Comparison of ENCODE assay signal across 19 cellular contexts in genomic region chr15:74398183-74398582, GRCh38. TPM values are rescaled to one million over a fixed set of nuclear protein-coding genes. Genes with fewer than 3 reads are reported as not detected.
A peak's percentile ranks its signal among the peaks of the same experiment; 100 is the strongest.
DNase-seq lines count a peak whose midpoint lies in the region; ATAC-seq and TF ChIP-seq lines count a peak whose summit lies in the region.
"Had no signal": no experiment of that assay in that cellular context is flagged by ENCODE, and none has a peak within 500 bp of the region (broad histone marks: within the 10 kb centered on the region; RNA-seq: fewer than 3 reads in every experiment).

No MANE protein-coding gene starts in this region.

- H3K4me3 Mint-ChIP-seq in activated CD4-positive, alpha-beta T cell treated with anti-CD3 and anti-CD28 coated beads for 36 hours: no peak overlapping the region
- H3K4me3 Mint-ChIP-seq in HFFc6: peak overlapping the region; percentile 26
- H3K4me3 Mint-ChIP-seq in activated T-helper 2 cell treated with anti-CD3 and anti-CD28 coated beads, Interferon-gamma antibody, Interleukin-2, Interleukin-4, amounts not matched to agents 10 μg/mL and 5 μg/mL and 100 μg/mL, durations not matched to agents 14 hours and 24 hours and 36 hours (ENCODE audit: low read depth): no peak overlapping the region
- H3K4me3 Mint-ChIP-seq in neural progenitor cell: peak overlapping the region; percentile 12
- H3K4me3 Mint-ChIP-seq in WTC11: no peak overlapping the region

- no peaks in the 10 kb centered on the region for H3K9me3 ChIP-seq in neural progenitor cell (ENCODE audit: low read depth)
- H3K9me3 ChIP-seq: neutrophil, sigmoid colon, stomach, vagina had no signal

- no peaks in the 10 kb centered on the region for H3F3A ChIP-seq in neural progenitor cell (ENCODE audit: low read depth)

- ATAC-seq in activated CD4-positive, alpha-beta T cell treated with anti-CD3 and anti-CD28 coated beads for 36 hours: no peak
- no peak for ATAC-seq in WTC11

- H3K27ac Mint-ChIP-seq in activated CD4-positive, alpha-beta T cell treated with anti-CD3 and anti-CD28 coated beads for 36 hours: peak overlapping the region; percentile 98
- peak overlapping the region; percentile 92 for H3K27ac Mint-ChIP-seq in HFFc6
- H3K27ac Mint-ChIP-seq in activated T-helper 2 cell treated with anti-CD3 and anti-CD28 coated beads, Interferon-gamma antibody, Interleukin-2, Interleukin-4, amounts not matched to agents 10 μg/mL and 5 μg/mL and 100 μg/mL, durations not matched to agents 14 hours and 24 hours and 36 hours: peak overlapping the region; percentile 98
- no peak overlapping the region for H3K27ac Mint-ChIP-seq in neural progenitor cell
- no peak overlapping the region for H3K27ac Mint-ChIP-seq in WTC11

- H3K27me3 Mint-ChIP-seq in activated CD4-positive, alpha-beta T cell treated with anti-CD3 and anti-CD28 coated beads for 36 hours: no peaks in the 10 kb centered on the region
- H3K27me3 Mint-ChIP-seq in HFFc6 (ENCODE audit: insufficient read depth) (peaks cover 5% of the 10 kb centered on the region), neural progenitor cell (ENCODE audit: insufficient read depth, low read depth) (peaks cover 19% of the 10 kb centered on the region), WTC11 (ENCODE audit: low read depth) (peaks cover 5% of the 10 kb centered on the region; the same call in 1 of the 2 replicates)
- no peaks in the 10 kb centered on the region for H3K27me3 Mint-ChIP-seq in activated T-helper 2 cell treated with anti-CD3 and anti-CD28 coated beads, Interferon-gamma antibody, Interleukin-2, Interleukin-4, amounts not matched to agents 10 μg/mL and 5 μg/mL and 100 μg/mL, durations not matched to agents 14 hours and 24 hours and 36 hours (ENCODE audit: low read depth)

- H3K4me3 ChIP-seq in neural progenitor cell: no peak overlapping the region
- H3K4me3 ChIP-seq: lung, sigmoid colon, stomach, vagina had no signal

- H3K9ac ChIP-seq in neural progenitor cell: no peak overlapping the region

- DNase-seq in activated CD4-positive, alpha-beta T cell treated with anti-CD3 and anti-CD28 coated beads for 36 hours: no peak
- DNase-seq in activated CD4-positive, alpha-beta T cell treated with anti-CD3 and anti-CD28 coated beads for 48 hours: no peak
- DNase-seq in HFFc6 (no peak), neural progenitor cell (ENCODE audit: low spot score) (no peak), WTC11 (ENCODE audit: low spot score) (no peak), EL (no peak), NCI-H128 (lab: John Stamatoyannopoulos, UW; ENCODE audit: unreplicated experiment) (no peak)
- DNase-seq in activated T-helper 2 cell treated with anti-CD3 and anti-CD28 coated beads, Interferon-gamma antibody, Interleukin-2, Interleukin-4, amounts not matched to agents 10 μg/mL and 5 μg/mL and 100 μg/mL, durations not matched to agents 14 hours and 24 hours and 36 hours (ENCODE audit: low spot score): no peak
- DNase-seq: activated CD4-positive, CD25-positive, alpha-beta regulatory T cell treated with anti-CD3 and anti-CD28 coated beads, Interleukin-2, amount 50 U/mL, for 72 hours; activated gamma-delta T cell; effector CD8-positive, alpha-beta T cell; GF-D8; NCI-H146; NCI-H446 treated with DMSO at 0.1 percent for 48 hours; sigmoid colon; stomach had no signal

- intact Hi-C loops in activated CD4-positive, alpha-beta T cell treated with anti-CD3 and anti-CD28 coated beads for 36 hours (cut with DNase I, micrococcal nuclease): no loop called here
- intact Hi-C loops in activated T-helper 2 cell treated with anti-CD3 and anti-CD28 coated beads, Interferon-gamma antibody, Interleukin-2, Interleukin-4, amounts not matched to agents 10 μg/mL and 5 μg/mL and 100 μg/mL, durations not matched to agents 14 hours and 24 hours and 36 hours (cut with micrococcal nuclease): no loop called here

- H3K27me3 ChIP-seq in neural progenitor cell: no peaks in the 10 kb centered on the region
- H3K27me3 ChIP-seq: vagina had no signal

- no peaks in the 10 kb centered on the region for H3K79me2 ChIP-seq in neural progenitor cell (ENCODE audit: low read depth)

- H3K4me1 ChIP-seq in neural progenitor cell: no peaks in the 10 kb centered on the region
- H3K4me1 ChIP-seq: sigmoid colon, vagina had no signal

- H4K20me1 ChIP-seq in neural progenitor cell (ENCODE audit: low read depth): no peaks in the 10 kb centered on the region

- no peaks in the 10 kb centered on the region for H3K36me3 ChIP-seq in neural progenitor cell
- H3K36me3 ChIP-seq: neutrophil, sigmoid colon, stomach, vagina had no signal

- no peak overlapping the region for H2AFZ ChIP-seq in neural progenitor cell (replicated peaks)

- H3K27ac ChIP-seq in neural progenitor cell: no peak overlapping the region
- H3K27ac ChIP-seq: neutrophil, sigmoid colon, vagina had no signal

- H3K4me2 ChIP-seq in neural progenitor cell: no peak overlapping the region

- POLR2A ChIA-PET in activated CD4-positive, alpha-beta T cell treated with anti-CD3 and anti-CD28 coated beads for 36 hours (lab: Charles Lee): no interaction called here
- POLR2A ChIA-PET in WTC11 (lab: Charles Lee): no interaction called here

- TF ChIP-seq CTCF in HFFc6 (IDR thresholded peaks at IDR 0.05) (no peak), neural progenitor cell (IDR thresholded peaks at IDR 0.05) (no peak), WTC11 (IDR thresholded peaks at IDR 0.05) (no peak)

- CTCF ChIA-PET in activated CD4-positive, alpha-beta T cell treated with anti-CD3 and anti-CD28 coated beads for 36 hours (lab: Charles Lee): interaction anchor here (1.4 to 5.8 kb wide), 2 partner anchors 15 to 22 kb away, joined by 6 to 48 read pairs; no protein-coding TSS in a partner anchor
- CTCF ChIA-PET in WTC11 (lab: Charles Lee): no interaction called here

- no peaks in the 10 kb centered on the region for H3K9me3 Mint-ChIP-seq in activated CD4-positive, alpha-beta T cell treated with anti-CD3 and anti-CD28 coated beads for 36 hours (ENCODE audit: low read depth)
- H3K9me3 Mint-ChIP-seq in HFFc6 (no peaks in the 10 kb centered on the region), neural progenitor cell (no peaks in the 10 kb centered on the region), WTC11 (no peaks in the 10 kb centered on the region)
- no peaks in the 10 kb centered on the region for H3K9me3 Mint-ChIP-seq in activated T-helper 2 cell treated with anti-CD3 and anti-CD28 coated beads, Interferon-gamma antibody, Interleukin-2, Interleukin-4, amounts not matched to agents 10 μg/mL and 5 μg/mL and 100 μg/mL, durations not matched to agents 14 hours and 24 hours and 36 hours

- no peaks in the 10 kb centered on the region for H3K36me3 Mint-ChIP-seq in activated CD4-positive, alpha-beta T cell treated with anti-CD3 and anti-CD28 coated beads for 36 hours (ENCODE audit: low read depth)
- H3K36me3 Mint-ChIP-seq in HFFc6 (ENCODE audit: low read depth): no peaks in the 10 kb centered on the region
- no peaks in the 10 kb centered on the region for H3K36me3 Mint-ChIP-seq in activated T-helper 2 cell treated with anti-CD3 and anti-CD28 coated beads, Interferon-gamma antibody, Interleukin-2, Interleukin-4, amounts not matched to agents 10 μg/mL and 5 μg/mL and 100 μg/mL, durations not matched to agents 14 hours and 24 hours and 36 hours (ENCODE audit: low read depth)
- H3K36me3 Mint-ChIP-seq in neural progenitor cell: no peaks in the 10 kb centered on the region
- H3K36me3 Mint-ChIP-seq in WTC11: no peaks in the 10 kb centered on the region

- peaks cover 93% of the 10 kb centered on the region for H3K4me1 Mint-ChIP-seq in activated CD4-positive, alpha-beta T cell treated with anti-CD3 and anti-CD28 coated beads for 36 hours
- H3K4me1 Mint-ChIP-seq in HFFc6 (ENCODE audit: low read depth) (peaks cover 100% of the 10 kb centered on the region), neural progenitor cell (peaks cover 10% of the 10 kb centered on the region), WTC11 (peaks cover 16% of the 10 kb centered on the region)
- H3K4me1 Mint-ChIP-seq in activated T-helper 2 cell treated with anti-CD3 and anti-CD28 coated beads, Interferon-gamma antibody, Interleukin-2, Interleukin-4, amounts not matched to agents 10 μg/mL and 5 μg/mL and 100 μg/mL, durations not matched to agents 14 hours and 24 hours and 36 hours (ENCODE audit: low read depth): peaks cover 81% of the 10 kb centered on the region

TF ChIP-seq in WTC11, 78 proteins besides CTCF, POLR2A, EP300 and RAD21 (continues in another document):
- no peak for TF ChIP-seq SMAD3 (CRISPR knock-in tag; IDR thresholded peaks at IDR 0.05; ENCODE audit: borderline replicate concordance)
- TF ChIP-seq JUN (CRISPR knock-in tag; IDR thresholded peaks at IDR 0.05): no peak
- no peak for TF ChIP-seq ZBTB21 (CRISPR knock-in tag; IDR thresholded peaks at IDR 0.05; ENCODE audit: borderline replicate concordance)
- TF ChIP-seq E2F4 (CRISPR knock-in tag; IDR thresholded peaks at IDR 0.05; ENCODE audit: borderline replicate concordance, low read depth): no peak
- TF ChIP-seq FOXJ3 (CRISPR knock-in tag; IDR thresholded peaks at IDR 0.05; ENCODE audit: borderline replicate concordance): no peak
- TF ChIP-seq NFE2L1 (CRISPR knock-in tag; IDR thresholded peaks at IDR 0.05): no peak

RNA-seq across cellular contexts. Expression of gene CYP11A1, which starts 30.7 kb away (rescaled TPM):
- total RNA-seq in activated CD4-positive, alpha-beta T cell treated with anti-CD3 and anti-CD28 coated beads for 36 hours: not detected
- under 1 TPM in 4 of 6 experiments, not detected in 2; 0.12 to 0.17 (median 0.14) TPM for total RNA-seq in HFFc6 (2021; fragmentation: NEBNext Ultra II Directional; extraction: Animal tissue kit (Norgen Biotek cat#: 25700))
- total RNA-seq in activated T-helper 2 cell treated with anti-CD3 and anti-CD28 coated beads, Interferon-gamma antibody, Interleukin-2, Interleukin-4, amounts not matched to agents 10 μg/mL and 5 μg/mL and 100 μg/mL, durations not matched to agents 14 hours and 24 hours and 36 hours: not detected in 2 replicates
- 0.99 and 1.1 TPM in 2 replicates for total RNA-seq in neural progenitor cell (ENCODE audit: low replicate concordance)
- 3.4 to 4.1 TPM (median 3.8 TPM) in 3 replicates for total RNA-seq in WTC11 (2021)

RNA-seq across cellular contexts. Expression of gene SEMA7A, which starts 35.6 kb away (rescaled TPM):
- total RNA-seq in activated CD4-positive, alpha-beta T cell treated with anti-CD3 and anti-CD28 coated beads for 36 hours: 10 to 100 TPM; 57.3 to 57.7 TPM
- 100 to 1,000 TPM; 115 to 196 (median 129) TPM for total RNA-seq in HFFc6 (2021; fragmentation: NEBNext Ultra II Directional; extraction: Animal tissue kit (Norgen Biotek cat#: 25700))
- 45.9 and 50.3 TPM in 2 replicates for total RNA-seq in activated T-helper 2 cell treated with anti-CD3 and anti-CD28 coated beads, Interferon-gamma antibody, Interleukin-2, Interleukin-4, amounts not matched to agents 10 μg/mL and 5 μg/mL and 100 μg/mL, durations not matched to agents 14 hours and 24 hours and 36 hours
- total RNA-seq in neural progenitor cell (ENCODE audit: low replicate concordance): 3.5 and 11.7 TPM in 2 replicates
- 13.7 to 17.9 TPM (median 14.2 TPM) in 3 replicates for total RNA-seq in WTC11 (2021)

Comparison
In these comparisons a context has a peak if more than half of its experiments do, and no peak if none do; other contexts are left out.
1. H3K27ac Mint-ChIP-seq: peak in activated CD4-positive, alpha-beta T cell treated with anti-CD3 and anti-CD28 coated beads for 36 hours (single experiment), HFFc6 (single experiment) and activated T-helper 2 cell treated with anti-CD3 and anti-CD28 coated beads, Interferon-gamma antibody, Interleukin-2, Interleukin-4, amounts not matched to agents 10 μg/mL and 5 μg/mL and 100 μg/mL, durations not matched to agents 14 hours and 24 hours and 36 hours (single experiment); none in neural progenitor cell (single experiment) and WTC11 (single experiment).
2. H3K4me3 Mint-ChIP-seq: peak in HFFc6 (single experiment) and neural progenitor cell (single experiment); none in activated CD4-positive, alpha-beta T cell treated with anti-CD3 and anti-CD28 coated beads for 36 hours (single experiment), activated T-helper 2 cell treated with anti-CD3 and anti-CD28 coated beads, Interferon-gamma antibody, Interleukin-2, Interleukin-4, amounts not matched to agents 10 μg/mL and 5 μg/mL and 100 μg/mL, durations not matched to agents 14 hours and 24 hours and 36 hours (single experiment) and WTC11 (single experiment).